Comparison of ENCODE assay signal across 9 cellular contexts in the genomic region with DNA sequence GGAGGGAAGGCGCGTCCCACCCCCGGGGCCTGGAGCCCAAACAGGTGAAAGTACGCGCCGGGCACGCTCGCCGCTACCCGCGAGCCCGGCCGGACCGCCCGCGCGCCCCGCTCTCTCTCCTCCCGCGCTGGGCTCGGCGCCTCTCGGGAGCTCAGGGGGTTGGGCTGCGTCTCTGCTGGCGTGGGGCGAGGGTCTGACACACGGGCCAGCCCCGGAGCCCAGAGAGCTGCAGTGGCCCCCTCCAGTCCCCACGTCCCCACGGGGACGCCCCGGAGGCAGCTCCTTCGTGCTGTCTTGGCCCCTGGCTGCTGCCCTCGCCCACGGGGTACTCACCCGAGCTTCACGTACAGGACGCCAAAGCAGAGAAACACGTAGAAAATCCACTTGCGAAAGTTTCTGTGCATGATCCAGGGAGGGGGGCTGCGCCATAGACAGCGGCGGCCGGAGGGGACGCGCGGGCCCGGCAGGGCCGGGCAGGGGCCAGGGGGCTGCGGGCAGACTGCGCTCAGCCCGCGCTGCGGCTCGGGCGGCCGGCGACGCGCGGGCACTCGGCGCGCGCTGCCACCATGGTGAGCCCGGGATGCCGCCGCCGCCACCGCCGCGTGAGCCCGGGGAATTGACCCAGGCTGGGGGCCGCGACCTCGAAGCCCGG. TPM values are rescaled to one million over a fixed set of nuclear protein-coding genes. Genes with fewer than 3 reads are reported as not detected.
A peak's percentile ranks its signal among the peaks of the same experiment; 100 is the strongest.
DNase-seq lines count a peak whose midpoint lies in the region; ATAC-seq and TF ChIP-seq lines count a peak whose summit lies in the region.
"Had no signal": no experiment of that assay in that cellular context is flagged by ENCODE, and none has a peak within 500 bp of the region (broad histone marks: within the 10 kb centered on the region; RNA-seq: fewer than 3 reads in every experiment).

No MANE protein-coding gene starts in this region.

- H3K4me3 ChIP-seq in BLaER1 treated with 17β-estradiol and CSF1 and Interleukin-3, amounts not matched to agents 10 nM and 100 nM, result peak overlapping the region; percentile 37 to 61 (median 51)
- H3K4me3 ChIP-seq in LNCaP clone FGC (ENCODE audit: low read depth, low read length) (peak overlapping the region; percentile 63), endocrine pancreas (ENCODE audit: control insufficient read depth, insufficient read depth, low read length) (no peak overlapping the region), neuron (ENCODE audit: low read length) (peak overlapping the region; percentile 72)

- peak overlapping the region in 2 of 11 experiments; percentile 38 to 45; a peak in 3 of 22 replicates for H3K9ac ChIP-seq in BLaER1 treated with 17β-estradiol and CSF1 and Interleukin-3, amounts not matched to agents 10 nM and 100 nM
- H3K9ac ChIP-seq in endocrine pancreas (ENCODE audit: control insufficient read depth, insufficient read depth, low read length), result peak overlapping the region; percentile 30

- H3K27me3 ChIP-seq in BLaER1 treated with 17β-estradiol and CSF1 and Interleukin-3, amounts not matched to agents 10 nM and 100 nM, result peaks cover 69 to 74% (median 71%) of the 10 kb centered on the region in 11 experiments
- H3K27me3 ChIP-seq in endocrine pancreas (ENCODE audit: control insufficient read depth, insufficient read depth, low read length) (peaks cover 5% of the 10 kb centered on the region), neuron (ENCODE audit: insufficient read depth, low read length) (peaks cover 8% of the 10 kb centered on the region)

- peaks cover 31 to 59% (median 48%) of the 10 kb centered on the region in 10 experiments for H3K4me1 ChIP-seq in BLaER1 treated with 17β-estradiol and CSF1 and Interleukin-3, amounts not matched to agents 10 nM and 100 nM
- no peaks in the 10 kb centered on the region for H3K4me1 ChIP-seq in endocrine pancreas (ENCODE audit: control insufficient read depth, insufficient read depth, low read length)
- H3K4me1 ChIP-seq in neuron (ENCODE audit: insufficient read depth, low read length), result peaks cover 32% of the 10 kb centered on the region

- H3K27ac ChIP-seq in BLaER1 treated with 17β-estradiol and CSF1 and Interleukin-3, amounts not matched to agents 10 nM and 100 nM, result no peak overlapping the region

- ATAC-seq in GM18498 (IDR thresholded peaks at IDR 0.05; ENCODE audit: unreplicated experiment), result no peak
- no peak for ATAC-seq in HG03139 (IDR thresholded peaks at IDR 0.05; ENCODE audit: unreplicated experiment)

- 0 out of 2 replicates have a peak, but pooled peaks have one; percentile 1 for TF ChIP-seq CTCF in LNCaP clone FGC (IDR thresholded peaks at IDR 0.05; ENCODE audit: control insufficient read depth, extremely low read depth, insufficient read depth)

- peaks cover 0 to 69% (median 65%) of the 10 kb centered on the region in 11 experiments; a peak in 20 of 22 replicates for H4K20me1 ChIP-seq in BLaER1 treated with 17β-estradiol and CSF1 and Interleukin-3, amounts not matched to agents 10 nM and 100 nM

- no peak overlapping the region for H2AFZ ChIP-seq in neuron (ENCODE audit: low read depth, low read length)

- peak overlapping the region; percentile 82 to 91 (median 87) for H3K4me2 ChIP-seq in BLaER1 treated with 17β-estradiol and CSF1 and Interleukin-3, amounts not matched to agents 10 nM and 100 nM

- no peaks in the 10 kb centered on the region for H3K9me3 ChIP-seq in BLaER1 treated with 17β-estradiol and CSF1 and Interleukin-3, amounts not matched to agents 10 nM and 100 nM (replicated peaks in 1 of 11)
- H3K9me3 ChIP-seq in endocrine pancreas (ENCODE audit: control insufficient read depth, low read length), result no peaks in the 10 kb centered on the region
- H3K9me3 ChIP-seq in neuron (ENCODE audit: low read length), result peaks cover 5% of the 10 kb centered on the region

- DNase-seq in LNCaP clone FGC (ENCODE audit: low read depth), result no peak
- no peak for DNase-seq in SK-N-DZ (ENCODE audit: low spot score)
- DNase-seq in activated CD4-positive, CD25-positive, alpha-beta regulatory T cell (lab: John Stamatoyannopoulos, UW), result no peak
- DNase-seq: activated effector memory CD4-positive, alpha-beta T cell treated with Interleukin-2 at 50 U/mL for 16 hours had no signal

- H3K36me3 ChIP-seq in BLaER1 treated with 17β-estradiol and CSF1 and Interleukin-3, amounts not matched to agents 10 nM and 100 nM, result no peaks in the 10 kb centered on the region
- H3K36me3 ChIP-seq in endocrine pancreas (ENCODE audit: control insufficient read depth, insufficient read depth, low read length), result no peaks in the 10 kb centered on the region
- no peaks in the 10 kb centered on the region for H3K36me3 ChIP-seq in neuron (ENCODE audit: insufficient read depth, low read length)

RNA-seq across cellular contexts. Expression of a gene that starts 0.5 kb away (rescaled TPM):
- polyA plus RNA-seq in SK-N-DZ (2014; cell fraction: cytosol; rRNA removed), result 0.16 and 0.22 TPM in 2 replicates
- polyA plus RNA-seq in SK-N-DZ (2014; cell fraction: nucleus; rRNA removed), result not detected in 2 replicates
